In the genomic region with DNA sequence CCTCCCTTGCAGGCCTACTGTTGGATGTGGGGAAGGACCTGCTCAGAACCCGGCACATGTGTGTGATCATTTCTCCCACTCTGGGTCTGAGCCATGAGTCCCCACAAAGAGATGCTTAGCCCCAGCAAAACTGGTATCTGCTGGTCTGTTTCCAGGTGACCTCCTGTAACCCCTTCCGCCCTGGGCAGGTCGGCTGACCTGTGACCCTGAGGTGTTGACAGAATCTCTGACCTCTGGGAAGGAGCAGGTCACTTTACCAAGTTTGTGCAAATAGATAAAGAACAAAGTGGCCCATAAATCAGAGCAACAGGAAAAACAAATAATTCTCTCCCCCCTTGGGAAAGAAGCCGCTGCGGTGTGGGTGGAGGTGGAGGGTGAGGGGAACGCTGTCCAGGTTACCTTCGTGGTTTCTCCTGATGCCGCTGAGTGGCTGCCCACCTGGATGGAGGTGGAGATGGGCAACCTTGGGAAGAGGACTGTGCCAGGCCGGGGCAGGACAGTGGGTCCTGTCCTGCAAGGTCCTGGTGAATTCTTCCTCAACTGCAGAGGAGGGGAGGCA, we compare ENCODE assay signal across 22 cellular contexts.
"Had no signal": no experiment of that assay in that cellular context is flagged by ENCODE, and none has a peak within 500 bp of the region (broad histone marks: within the 10 kb centered on the region; RNA-seq: fewer than 3 reads in every experiment).

No MANE protein-coding gene starts in this region.

- H3K27me3 ChIP-seq: esophagus squamous epithelium, heart right ventricle, left lung, pancreas, right atrium auricular region, tibial nerve had no signal

- H3K36me3 ChIP-seq: esophagus squamous epithelium, heart right ventricle, left lung, pancreas, right atrium auricular region, tibial nerve had no signal

- H3K27ac ChIP-seq: esophagus squamous epithelium, heart right ventricle, left lung, pancreas, right atrium auricular region had no signal

- DNase-seq: activated B cell treated with CpG ODN at 0.5 μM for 24 hours; activated CD4-positive, alpha-beta T cell treated with anti-CD3 and anti-CD28 coated beads, Interleukin-2, amount 50 U/mL, for 1 hour; activated CD8-positive, alpha-beta memory T cell treated with anti-CD3 and anti-CD28 coated beads, Interleukin-2, amount 10 ng/mL, durations not matched to agents 7 days and 5 days; activated CD8-positive, alpha-beta T cell treated with anti-CD3 and anti-CD28 coated beads, Interleukin-2, amount 10 ng/mL, durations not matched to agents 7 days and 5 days; activated naive CD8-positive, alpha-beta T cell treated with anti-CD3 and anti-CD28 coated beads, Interleukin-2, amount 50 U/mL, for 24 hours; activated T-cell treated with anti-CD3 and anti-CD28 coated beads, Interleukin-2, amount 50 U/mL, for 48 hours; esophagus squamous epithelium; foreskin melanocyte; heart right ventricle; left lung; mesendoderm; mucosa of descending colon; nucleus accumbens; pancreas; stimulated activated CD4-positive, alpha-beta T cell treated with anti-CD3 and anti-CD28 coated beads, Interleukin-15, amount 100 ng/mL, for 24 hours; stimulated activated CD4-positive, alpha-beta T cell treated with anti-CD3 and anti-CD28 coated beads, Interleukin-2, amount 100 ng/mL, for 24 hours; stimulated activated naive CD4-positive, alpha-beta T cell; SW 1271; T1000 had no signal

- H3K9me3 ChIP-seq: esophagus squamous epithelium, heart right ventricle, left lung, mucosa of descending colon, pancreas, right atrium auricular region, tibial nerve had no signal

- H3K4me1 ChIP-seq: esophagus squamous epithelium, heart right ventricle, left lung, pancreas, right atrium auricular region, tibial nerve had no signal

- H3K4me3 ChIP-seq: esophagus squamous epithelium, heart right ventricle, left lung, lung, mucosa of descending colon, pancreas, right atrium auricular region, tibial nerve had no signal
